ENCODE assay signal across 11 cellular contexts in genomic region chr12:11732023-11732422, GRCh38.
A peak's percentile ranks its signal among the peaks of the same experiment; 100 is the strongest.
DNase-seq lines count a peak whose midpoint lies in the region; ATAC-seq, FAIRE-seq and TF ChIP-seq lines count a peak whose summit lies in the region.
"Had no signal": no experiment of that assay in that cellular context is flagged by ENCODE, and none has a peak within 500 bp of the region (broad histone marks: within the 10 kb centered on the region; RNA-seq: fewer than 3 reads in every experiment).

No MANE protein-coding gene starts in this region.

- no peaks in the 10 kb centered on the region for H3K27me3 ChIP-seq in IMR-90 (ENCODE audit: control insufficient read depth, insufficient read depth, low read length)
- no peaks in the 10 kb centered on the region for H3K27me3 ChIP-seq in breast epithelium
- no peaks in the 10 kb centered on the region for H3K27me3 ChIP-seq in small intestine (ENCODE audit: control insufficient read depth in 2 of 2, insufficient read depth in 2 of 2, low read length in 2 of 2)
- H3K27me3 ChIP-seq: right atrium auricular region had no signal

- FAIRE-seq in GM12892 (lab: Jason Lieb, UNC) = peak; percentile 93
- FAIRE-seq in small intestine (lab: Jason Lieb, UNC) = no peak

- peak overlapping the region; percentile 63 for H2AK5ac ChIP-seq in IMR-90 (ENCODE audit: low read depth, low read length)

- H4K8ac ChIP-seq in IMR-90 (ENCODE audit: low read depth in 2 of 2, low read length in 2 of 2) = peak overlapping the region; percentile 68 to 86

- dilution Hi-C loops in IMR-90 (cut with HindIII; ENCODE audit: low sequenced_read_pairs, unreplicated experiment) = no loop called here

- H3K27ac ChIP-seq in IMR-90 (ENCODE audit: insufficient read depth, low read length) (peak overlapping the region; percentile 53), breast epithelium (peak overlapping the region; percentile 82 to 88), small intestine (ENCODE audit: low read depth in 1 of 2, low read length in 1 of 2) (peak overlapping the region; percentile 14 to 68)
- H3K27ac ChIP-seq: right atrium auricular region had no signal

- no peak for TF ChIP-seq RAD21 in IMR-90 (IDR thresholded peaks at IDR 0.05; ENCODE audit: low read length)

- H4K20me1 ChIP-seq in IMR-90 (ENCODE audit: insufficient read depth, low read length) = peaks cover 6% of the 10 kb centered on the region; the same call in 1 of the 2 replicates

- peak overlapping the region; percentile 59 for H3K14ac ChIP-seq in IMR-90 (replicated peaks; ENCODE audit: low read depth, low read length)

- no peak overlapping the region for H3K4me3 ChIP-seq in IMR-90 (ENCODE audit: insufficient read depth, low read depth, low read length)
- no peak overlapping the region for H3K4me3 ChIP-seq in breast epithelium
- no peak overlapping the region for H3K4me3 ChIP-seq in small intestine (ENCODE audit: low read depth in 1 of 2, low read length in 2 of 2)
- H3K4me3 ChIP-seq: right atrium auricular region had no signal

- no peak for ATAC-seq in IMR-90 (ENCODE audit: low read depth)
- no peak for ATAC-seq in HG03521 (IDR thresholded peaks at IDR 0.05; ENCODE audit: unreplicated experiment)
- ATAC-seq in GM18505 (IDR thresholded peaks at IDR 0.05; ENCODE audit: unreplicated experiment) = no peak

- no peak overlapping the region for H3K4me2 ChIP-seq in IMR-90 (ENCODE audit: low read depth, low read length)

- no peak overlapping the region for H2AFZ ChIP-seq in IMR-90 (replicated peaks; ENCODE audit: low read length, poor library complexity)

- DNase-seq in GM12892 (ENCODE audit: insufficient read length) (no peak), IMR-90 (no peak), breast epithelium (ENCODE audit: low spot score in 2 of 2) (no peak), small intestine (no peak), NCI-H510A (lab: John Stamatoyannopoulos, UW) (no peak), DMS53 (lab: John Stamatoyannopoulos, UW) (no peak)
- DNase-seq: activated effector memory CD4-positive, alpha-beta T cell treated with anti-CD3 and anti-CD28 coated beads, Interleukin-2, amount 50 U/mL, for 16 hours; NCI-H1417 treated with DMSO at 0.1 percent for 48 hours had no signal

- H3K9ac ChIP-seq in IMR-90 (ENCODE audit: low read depth, low read length) = peak overlapping the region; percentile 6

- H3K4ac ChIP-seq in IMR-90 (ENCODE audit: low read depth, low read length) = peak overlapping the region; percentile 79

- no CpG with 5 or more reads among the region's 5 CpGs for WGBS in IMR-90 (ENCODE audit: extremely low coverage in 2 of 2, insufficient read length in 1 of 2), 2 experiments
- 76 to 82% (median 80%) methylated on average over 5 of the region's 5 CpGs for WGBS in small intestine, 3 donors

- TF ChIP-seq CTCF in IMR-90 (conservative IDR thresholded peaks at IDR 0.05; ENCODE audit: low read depth, low read length) = no peak
- TF ChIP-seq CTCF in breast epithelium (IDR thresholded peaks at IDR 0.05) = no peak

- H2BK5ac ChIP-seq in IMR-90 (ENCODE audit: low read depth, low read length, poor library complexity, severe bottlenecking) = peak overlapping the region; percentile 36

- H3K56ac ChIP-seq in IMR-90 (ENCODE audit: extremely low read depth, insufficient read depth, low read length) = 0 out of 2 replicates have a peak overlapping the region, but pooled peaks have one; percentile 62

- H3K36me3 ChIP-seq in IMR-90 (ENCODE audit: control insufficient read depth, insufficient read depth, low read length) (no peaks in the 10 kb centered on the region), breast epithelium (no peaks in the 10 kb centered on the region), small intestine (ENCODE audit: control insufficient read depth in 2 of 2, insufficient read depth in 2 of 2, low read length in 2 of 2) (no peaks in the 10 kb centered on the region)
- H3K36me3 ChIP-seq: right atrium auricular region had no signal

- intact Hi-C loops in IMR-90 (cut with micrococcal nuclease) = no loop called here
- intact Hi-C loops in breast epithelium (cut with DNase I; ENCODE audit: low total_unique reads) = no loop called here

- no peaks in the 10 kb centered on the region for H3K9me3 ChIP-seq in IMR-90 (ENCODE audit: control insufficient read depth, insufficient read depth, low read length)
- no peaks in the 10 kb centered on the region for H3K9me3 ChIP-seq in breast epithelium
- H3K9me3 ChIP-seq in small intestine (ENCODE audit: control insufficient read depth, low read depth) = no peaks in the 10 kb centered on the region
- H3K9me3 ChIP-seq: right atrium auricular region had no signal

- CTCF ChIA-PET in IMR-90 (lab: Yijun Ruan, JAX) = interaction anchor here (1.1 kb wide), 1 partner anchor 23 kb away, joined by 3 read pairs; no protein-coding TSS in a partner anchor

- peak overlapping the region; percentile 65 for H3K18ac ChIP-seq in IMR-90 (ENCODE audit: low read depth, low read length)

- no TSS peak for BruUV-seq in IMR-90 (replicated peaks; lab: Mats Ljungman, UMichigan)

- peak overlapping the region; percentile 68 for H2BK20ac ChIP-seq in IMR-90 (ENCODE audit: low read depth, low read length)

- H3K23ac ChIP-seq in IMR-90 (ENCODE audit: low read depth, low read length) = peak overlapping the region; percentile 47; the same call in 1 of the 2 replicates

- H2BK120ac ChIP-seq in IMR-90 (ENCODE audit: low read depth, low read length) = peak overlapping the region; percentile 89

- peaks cover 11% of the 10 kb centered on the region for H3K4me1 ChIP-seq in IMR-90 (ENCODE audit: control insufficient read depth, insufficient read depth, low read length)
- H3K4me1 ChIP-seq in breast epithelium = peaks cover 0 to 18% of the 10 kb centered on the region in 2 donors
- H3K4me1 ChIP-seq in small intestine (ENCODE audit: control insufficient read depth in 2 of 2, insufficient read depth in 1 of 2, low read depth in 1 of 2, low read length in 1 of 2) = peaks cover 16 to 31% of the 10 kb centered on the region in 2 donors
- H3K4me1 ChIP-seq: right atrium auricular region had no signal

- in situ Hi-C loops in IMR-90 (cut with MboI; ENCODE audit: low sequenced_read_pairs) = no loop called here

- H3K79me1 ChIP-seq in IMR-90 (ENCODE audit: low read depth in 1 of 2, low read length in 2 of 2) = peaks cover 56 to 87% of the 10 kb centered on the region in 2 experiments

- H3K9me1 ChIP-seq in IMR-90 (ENCODE audit: insufficient read depth, low read length) = peaks cover 16% of the 10 kb centered on the region

- H2AK9ac ChIP-seq in IMR-90 (replicated peaks; ENCODE audit: low read depth, low read length, poor library complexity) = no peak overlapping the region

- peak overlapping the region; percentile 27; the same call in 1 of the 2 replicates for H4K5ac ChIP-seq in IMR-90 (ENCODE audit: low read depth, low read length)

- peak; percentile 61 for TF ChIP-seq POLR2A in GM12892 (IDR thresholded peaks at IDR 0.05; ENCODE audit: low read depth, low read length)
- TF ChIP-seq POLR2A in IMR-90 (IDR thresholded peaks at IDR 0.05; ENCODE audit: low read depth, low read length) = no peak
- TF ChIP-seq POLR2A in breast epithelium (IDR thresholded peaks at IDR 0.05) = no peak
- no peak for TF ChIP-seq POLR2A in GM18505 (IDR thresholded peaks at IDR 0.05; ENCODE audit: borderline replicate concordance, extremely low read depth, insufficient read depth, insufficient read length)

- peak overlapping the region; percentile 64 for H4K91ac ChIP-seq in IMR-90 (ENCODE audit: insufficient read depth, low read depth, low read length)

- peak overlapping the region; percentile 24; the same call in 2 of the 3 replicates for H2BK15ac ChIP-seq in IMR-90 (ENCODE audit: low read depth, low read length)

- POLR2A ChIA-PET in IMR-90 (lab: Charles Lee; ENCODE audit: unreplicated experiment) = no interaction called here

TF ChIP-seq in IMR-90, 13 proteins besides CTCF, POLR2A, EP300 and RAD21:
- TF ChIP-seq SMC3 (IDR thresholded peaks at IDR 0.05; ENCODE audit: low read depth, low read length) = no peak
- no peak for TF ChIP-seq RCOR1 (IDR thresholded peaks at IDR 0.05; ENCODE audit: insufficient replicate concordance, low read length)
- TF ChIP-seq MAFK (IDR thresholded peaks at IDR 0.05; ENCODE audit: low read depth, low read length) = no peak
- TF ChIP-seq CEBPB (IDR thresholded peaks at IDR 0.05; ENCODE audit: low read depth, low read length) = no peak
- no peak for TF ChIP-seq CHD1 (IDR thresholded peaks at IDR 0.05; ENCODE audit: low read depth, low read length)
- TF ChIP-seq MAZ (IDR thresholded peaks at IDR 0.05; ENCODE audit: borderline replicate concordance, low read depth, low read length) = no peak
- no peak for TF ChIP-seq ELK1 (IDR thresholded peaks at IDR 0.05; ENCODE audit: borderline replicate concordance, low read depth, low read length)
- no peak for TF ChIP-seq RFX5 (IDR thresholded peaks at IDR 0.05; ENCODE audit: low read depth, low read length)
- no peak for TF ChIP-seq BHLHE40 (IDR thresholded peaks at IDR 0.05; ENCODE audit: low read depth, low read length)
- no peak for TF ChIP-seq MXI1 (IDR thresholded peaks at IDR 0.05; ENCODE audit: borderline replicate concordance, low read depth, low read length)
- TF ChIP-seq NFE2L2 (IDR thresholded peaks at IDR 0.05; ENCODE audit: low read depth, low read length) = no peak
- TF ChIP-seq FOS (IDR thresholded peaks at IDR 0.05; ENCODE audit: low read depth, low read length) = no peak
- TF ChIP-seq USF2 (IDR thresholded peaks at IDR 0.05; ENCODE audit: low read depth, low read length) = no peak
